36 cellular contexts compared by ENCODE assay signal in genomic region chr3:7062714-7063113, GRCh38.
"Had no signal": no experiment of that assay in that cellular context is flagged by ENCODE, and none has a peak within 500 bp of the region (broad histone marks: within the 10 kb centered on the region; RNA-seq: fewer than 3 reads in every experiment).

No MANE protein-coding gene starts in this region.

- H3K36me3 ChIP-seq: brain microvascular endothelial cell, breast epithelium had no signal

- H3K4me1 Mint-ChIP-seq: activated CD4-positive, alpha-beta memory T cell treated with anti-CD3 and anti-CD28 coated beads, Interleukin-2, amount 10 ng/mL, durations not matched to agents 7 days and 5 days; activated CD4-positive, alpha-beta T cell treated with anti-CD3 and anti-CD28 coated beads for 36 hours; activated CD4-positive, alpha-beta T cell treated with anti-CD3 and anti-CD28 coated beads, Interleukin-2, amount 10 ng/mL, durations not matched to agents 7 days and 5 days; activated CD8-positive, alpha-beta memory T cell treated with anti-CD3 and anti-CD28 coated beads, Interleukin-2, amount 10 ng/mL, durations not matched to agents 7 days and 5 days; activated naive CD4-positive, alpha-beta T cell treated with anti-CD3 and anti-CD28 coated beads, Interleukin-2, amount 10 ng/mL, durations not matched to agents 7 days and 5 days; activated naive CD4-positive, alpha-beta T cell treated with anti-CD3 and anti-CD28 coated beads, Interleukin-2, amount 50 U/mL, for 24 hours; activated naive CD8-positive, alpha-beta T cell treated with anti-CD3 and anti-CD28 coated beads, Interleukin-2, amount 10 ng/mL, durations not matched to agents 7 days and 5 days; activated naive CD8-positive, alpha-beta T cell treated with anti-CD3 and anti-CD28 coated beads, Interleukin-2, amount 50 U/mL, for 24 hours had no signal

- H3K36me3 Mint-ChIP-seq: activated CD8-positive, alpha-beta memory T cell treated with anti-CD3 and anti-CD28 coated beads, Interleukin-2, amount 10 ng/mL, durations not matched to agents 7 days and 5 days; activated naive CD4-positive, alpha-beta T cell treated with anti-CD3 and anti-CD28 coated beads, Interleukin-2, amount 10 ng/mL, durations not matched to agents 7 days and 5 days; activated naive CD4-positive, alpha-beta T cell treated with anti-CD3 and anti-CD28 coated beads, Interleukin-2, amount 50 U/mL, for 24 hours; activated naive CD8-positive, alpha-beta T cell; activated naive CD8-positive, alpha-beta T cell treated with anti-CD3 and anti-CD28 coated beads, Interleukin-2, amount 10 ng/mL, durations not matched to agents 7 days and 5 days had no signal

- H3K27ac Mint-ChIP-seq: activated CD4-positive, alpha-beta memory T cell treated with anti-CD3 and anti-CD28 coated beads, Interleukin-2, amount 10 ng/mL, durations not matched to agents 7 days and 5 days; activated CD4-positive, alpha-beta T cell treated with anti-CD3 and anti-CD28 coated beads for 36 hours; activated CD4-positive, alpha-beta T cell treated with anti-CD3 and anti-CD28 coated beads, Interleukin-2, amount 10 ng/mL, durations not matched to agents 7 days and 5 days; activated CD8-positive, alpha-beta memory T cell treated with anti-CD3 and anti-CD28 coated beads, Interleukin-2, amount 10 ng/mL, durations not matched to agents 7 days and 5 days; activated CD8-positive, alpha-beta T cell treated with anti-CD3 and anti-CD28 coated beads, Interleukin-2, amount 10 ng/mL, durations not matched to agents 7 days and 5 days; activated naive CD4-positive, alpha-beta T cell treated with anti-CD3 and anti-CD28 coated beads, Interleukin-2, amount 10 ng/mL, durations not matched to agents 7 days and 5 days; activated naive CD4-positive, alpha-beta T cell treated with anti-CD3 and anti-CD28 coated beads, Interleukin-2, amount 50 U/mL, for 24 hours; activated naive CD8-positive, alpha-beta T cell; activated naive CD8-positive, alpha-beta T cell treated with anti-CD3 and anti-CD28 coated beads, Interleukin-2, amount 10 ng/mL, durations not matched to agents 7 days and 5 days; activated naive CD8-positive, alpha-beta T cell treated with anti-CD3 and anti-CD28 coated beads, Interleukin-2, amount 50 U/mL, for 24 hours; activated T-cell treated with anti-CD3 and anti-CD28 coated beads, Interleukin-2, amount 50 U/mL, for 24 hours; activated T-helper 2 cell treated with anti-CD3 and anti-CD28 coated beads, Interferon-gamma antibody, Interleukin-2, Interleukin-4, amounts not matched to agents 10 μg/mL and 5 μg/mL and 100 μg/mL, durations not matched to agents 14 hours and 24 hours and 36 hours; T-helper 1 cell treated with Interleukin-12 subunit alpha and Interleukin-12 subunit beta and Interleukin-4 antibody, amounts not matched to agents 30 μg/mL and 1 μg/mL, for 36 hours; T-helper 2 cell treated with Interferon-gamma antibody and Interleukin-4, amounts not matched to agents 5 μg/mL and 100 μg/mL, for 36 hours; WTC11 had no signal

- ATAC-seq: activated CD4-positive, alpha-beta T cell treated with anti-CD3 and anti-CD28 coated beads for 36 hours; activated CD4-positive, CD25-positive, alpha-beta regulatory T cell treated with anti-CD3 and anti-CD28 coated beads, Interleukin-2, amount 50 U/mL, for 24 hours; activated CD8-positive, alpha-beta memory T cell treated with anti-CD3 and anti-CD28 coated beads, Interleukin-2, amount 10 ng/mL, durations not matched to agents 7 days and 5 days; activated CD8-positive, alpha-beta T cell treated with anti-CD3 and anti-CD28 coated beads, Interleukin-2, amount 10 ng/mL, durations not matched to agents 7 days and 5 days; activated naive CD8-positive, alpha-beta T cell treated with anti-CD3 and anti-CD28 coated beads, Interleukin-2, amount 50 U/mL, for 24 hours; body of pancreas; WTC11 had no signal

- H3K27ac ChIP-seq: body of pancreas, brain microvascular endothelial cell, breast epithelium, VCaP had no signal

- H3K4me1 ChIP-seq: body of pancreas, breast epithelium had no signal

- H3K9me3 ChIP-seq: body of pancreas had no signal

- DNase-seq: activated CD4-positive, alpha-beta memory T cell treated with anti-CD3 and anti-CD28 coated beads, Interleukin-2, amount 10 ng/mL, durations not matched to agents 7 days and 5 days; activated CD4-positive, alpha-beta T cell treated with anti-CD3 and anti-CD28 coated beads for 1 hour; activated CD4-positive, alpha-beta T cell treated with anti-CD3 and anti-CD28 coated beads for 36 hours; activated CD4-positive, alpha-beta T cell treated with anti-CD3 and anti-CD28 coated beads for 48 hours; activated CD4-positive, alpha-beta T cell treated with anti-CD3 and anti-CD28 coated beads, Interleukin-2, amount 10 ng/mL, durations not matched to agents 7 days and 5 days; activated CD4-positive, alpha-beta T cell treated with anti-CD3 and anti-CD28 coated beads, Interleukin-2, amount 50 U/mL, for 48 hours; activated CD4-positive, CD25-positive, alpha-beta regulatory T cell; activated CD8-positive, alpha-beta memory T cell treated with anti-CD3 and anti-CD28 coated beads for 24 hours; activated CD8-positive, alpha-beta memory T cell treated with anti-CD3 and anti-CD28 coated beads, Interleukin-2, amount 10 ng/mL, durations not matched to agents 7 days and 5 days; activated CD8-positive, alpha-beta memory T cell treated with anti-CD3 and anti-CD28 coated beads, Interleukin-2, amount 50 U/mL, for 48 hours; activated CD8-positive, alpha-beta T cell treated with anti-CD3 and anti-CD28 coated beads, Interleukin-2, amount 10 ng/mL, durations not matched to agents 7 days and 5 days; activated effector memory CD4-positive, alpha-beta T cell treated with Interleukin-2 at 50 U/mL for 16 hours; activated gamma-delta T cell; activated naive CD4-positive, alpha-beta T cell treated with anti-CD3 and anti-CD28 coated beads, Interleukin-2, amount 10 ng/mL, durations not matched to agents 7 days and 5 days; activated naive CD4-positive, alpha-beta T cell treated with Interleukin-2 at 50 U/mL for 16 hours; activated naive CD8-positive, alpha-beta T cell treated with anti-CD3 and anti-CD28 coated beads, Interleukin-2, amount 10 ng/mL, durations not matched to agents 7 days and 5 days; activated naive CD8-positive, alpha-beta T cell treated with anti-CD3 and anti-CD28 coated beads, Interleukin-2, amount 50 U/mL, for 24 hours; activated T-cell treated with anti-CD3 and anti-CD28 coated beads, Interleukin-2, amount 50 U/mL, for 24 hours; activated T-cell treated with anti-CD3 and anti-CD28 coated beads, Interleukin-2, amount 50 U/mL, for 48 hours; amygdala; anterior cingulate cortex; body of pancreas; brain microvascular endothelial cell; central memory CD4-positive, alpha-beta T cell; T-helper 1 cell; T-helper 2 cell; T-helper 9 cell had no signal

- H3K27me3 ChIP-seq: body of pancreas, brain microvascular endothelial cell, breast epithelium had no signal

- H3K4me3 Mint-ChIP-seq: activated CD4-positive, alpha-beta memory T cell treated with anti-CD3 and anti-CD28 coated beads, Interleukin-2, amount 10 ng/mL, durations not matched to agents 7 days and 5 days; activated CD4-positive, alpha-beta T cell treated with anti-CD3 and anti-CD28 coated beads for 36 hours; activated CD4-positive, alpha-beta T cell treated with anti-CD3 and anti-CD28 coated beads, Interleukin-2, amount 10 ng/mL, durations not matched to agents 7 days and 5 days; activated CD8-positive, alpha-beta memory T cell treated with anti-CD3 and anti-CD28 coated beads, Interleukin-2, amount 10 ng/mL, durations not matched to agents 7 days and 5 days; activated CD8-positive, alpha-beta T cell treated with anti-CD3 and anti-CD28 coated beads, Interleukin-2, amount 10 ng/mL, durations not matched to agents 7 days and 5 days; activated naive CD4-positive, alpha-beta T cell treated with anti-CD3 and anti-CD28 coated beads, Interleukin-2, amount 10 ng/mL, durations not matched to agents 7 days and 5 days; activated naive CD4-positive, alpha-beta T cell treated with anti-CD3 and anti-CD28 coated beads, Interleukin-2, amount 50 U/mL, for 24 hours; activated naive CD8-positive, alpha-beta T cell; activated naive CD8-positive, alpha-beta T cell treated with anti-CD3 and anti-CD28 coated beads, Interleukin-2, amount 10 ng/mL, durations not matched to agents 7 days and 5 days; activated naive CD8-positive, alpha-beta T cell treated with anti-CD3 and anti-CD28 coated beads, Interleukin-2, amount 50 U/mL, for 24 hours; activated T-cell treated with anti-CD3 and anti-CD28 coated beads, Interleukin-2, amount 50 U/mL, for 24 hours; T-helper 1 cell treated with Interleukin-12 subunit alpha and Interleukin-12 subunit beta and Interleukin-4 antibody, amounts not matched to agents 30 μg/mL and 1 μg/mL, for 36 hours; T-helper 2 cell treated with Interferon-gamma antibody and Interleukin-4, amounts not matched to agents 5 μg/mL and 100 μg/mL, for 36 hours; WTC11 had no signal

- H3K27me3 Mint-ChIP-seq: activated CD4-positive, alpha-beta memory T cell treated with anti-CD3 and anti-CD28 coated beads, Interleukin-2, amount 10 ng/mL, durations not matched to agents 7 days and 5 days; activated CD4-positive, alpha-beta T cell treated with anti-CD3 and anti-CD28 coated beads for 36 hours; activated CD4-positive, alpha-beta T cell treated with anti-CD3 and anti-CD28 coated beads, Interleukin-2, amount 10 ng/mL, durations not matched to agents 7 days and 5 days; activated CD8-positive, alpha-beta memory T cell treated with anti-CD3 and anti-CD28 coated beads, Interleukin-2, amount 10 ng/mL, durations not matched to agents 7 days and 5 days; activated naive CD4-positive, alpha-beta T cell treated with anti-CD3 and anti-CD28 coated beads, Interleukin-2, amount 10 ng/mL, durations not matched to agents 7 days and 5 days; activated naive CD4-positive, alpha-beta T cell treated with anti-CD3 and anti-CD28 coated beads, Interleukin-2, amount 50 U/mL, for 24 hours; activated naive CD8-positive, alpha-beta T cell; activated naive CD8-positive, alpha-beta T cell treated with anti-CD3 and anti-CD28 coated beads, Interleukin-2, amount 10 ng/mL, durations not matched to agents 7 days and 5 days; activated naive CD8-positive, alpha-beta T cell treated with anti-CD3 and anti-CD28 coated beads, Interleukin-2, amount 50 U/mL, for 24 hours; activated T-cell treated with anti-CD3 and anti-CD28 coated beads, Interleukin-2, amount 50 U/mL, for 24 hours had no signal

- H3K4me3 ChIP-seq: body of pancreas, breast epithelium had no signal
